Comparison of ENCODE assay signal across 18 cellular contexts in the genomic region with DNA sequence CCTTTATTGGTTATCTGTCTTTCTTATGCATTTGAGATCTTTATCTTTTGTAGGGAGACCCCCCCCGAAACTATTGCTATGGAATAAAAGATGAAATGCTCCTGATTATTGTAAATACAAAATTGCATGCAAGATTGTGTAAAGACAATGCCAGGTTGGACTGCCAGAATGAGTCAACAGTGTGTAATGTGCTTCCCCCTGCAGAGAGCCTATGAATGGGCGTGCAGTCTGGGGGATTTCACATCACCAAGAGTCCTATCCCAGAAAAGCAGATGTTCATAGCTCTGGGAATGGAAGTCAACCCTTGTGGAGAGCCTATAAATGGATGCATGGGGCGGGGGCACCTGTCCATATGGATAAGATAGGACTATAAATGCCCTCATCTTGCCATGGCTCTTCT.
A peak's percentile ranks its signal among the peaks of the same experiment; 100 is the strongest.
DNase-seq lines count a peak whose midpoint lies in the region; ATAC-seq and TF ChIP-seq lines count a peak whose summit lies in the region.
"Had no signal": no experiment of that assay in that cellular context is flagged by ENCODE, and none has a peak within 500 bp of the region (broad histone marks: within the 10 kb centered on the region; RNA-seq: fewer than 3 reads in every experiment).

No MANE protein-coding gene starts in this region.

- H3K4me2 ChIP-seq in mammary epithelial cell (ENCODE audit: insufficient read depth, low read depth, low read length), result no peak overlapping the region
- H3K4me2 ChIP-seq: SK-N-SH had no signal

- no peak overlapping the region for H3K9ac ChIP-seq in mammary epithelial cell (ENCODE audit: insufficient read depth, low read length)
- H3K9ac ChIP-seq: SK-N-SH had no signal

- H3K9me3 ChIP-seq in MG63, result peaks cover 20% of the 10 kb centered on the region
- no peaks in the 10 kb centered on the region for H3K9me3 ChIP-seq in mammary epithelial cell (replicated peaks; ENCODE audit: insufficient read depth, low read length)
- no peaks in the 10 kb centered on the region for H3K9me3 ChIP-seq in upper lobe of right lung
- H3K9me3 ChIP-seq: SK-N-SH had no signal

- dilution Hi-C loops in mammary epithelial cell (cut with HindIII; ENCODE audit: low sequenced_read_pairs), result no loop called here

- no peaks in the 10 kb centered on the region for H3K79me2 ChIP-seq in mammary epithelial cell (ENCODE audit: insufficient read depth, low read length)

- H3K9me3 Mint-ChIP-seq in Calu3 (ENCODE audit: low read depth, unreplicated experiment) (peaks cover 3% of the 10 kb centered on the region), mesothelial cell of epicardium (peaks cover 19% of the 10 kb centered on the region)

- H3K4me3 Mint-ChIP-seq in Calu3 (ENCODE audit: low read depth, unreplicated experiment), result peak overlapping the region; percentile 64
- no peak overlapping the region for H3K4me3 Mint-ChIP-seq in mesothelial cell of epicardium
- H3K4me3 Mint-ChIP-seq: B cell; CD4-positive, alpha-beta T cell; H9 had no signal

- H3K4me1 Mint-ChIP-seq in Calu3 (ENCODE audit: low read depth, unreplicated experiment) (peaks cover 61% of the 10 kb centered on the region), mesothelial cell of epicardium (no peaks in the 10 kb centered on the region)
- H3K4me1 Mint-ChIP-seq: B cell had no signal

- no peaks in the 10 kb centered on the region for H4K20me1 ChIP-seq in mammary epithelial cell (ENCODE audit: insufficient read depth, low read length)

- H3K27ac Mint-ChIP-seq in Calu3 (ENCODE audit: unreplicated experiment) (peak overlapping the region; percentile 96), mesothelial cell of epicardium (no peak overlapping the region)
- H3K27ac Mint-ChIP-seq: B cell; CD4-positive, alpha-beta T cell; H9 had no signal

- H2AFZ ChIP-seq in mammary epithelial cell (ENCODE audit: low read depth, low read length), result no peak overlapping the region

- peak; percentile 48 for DNase-seq in Calu3
- DNase-seq in MG63, result peak; percentile 71
- peak; percentile 3 for DNase-seq in mammary epithelial cell
- peak; percentile 17 for DNase-seq in glomerular visceral epithelial cell (ENCODE audit: extremely low spot score)
- DNase-seq in upper lobe of right lung, result no peak
- no peak for DNase-seq in mesothelial cell of epicardium (ENCODE audit: low spot score in 2 of 2, unreplicated experiment in 2 of 2)
- DNase-seq in cardiac septum (ENCODE audit: low spot score), result no peak
- DNase-seq: CD4-positive, alpha-beta T cell; H9; Kasumi-1; NCI-H1417; NCI-H1930; NCI-H524 treated with DMSO at 0.1 percent for 48 hours; SK-N-SH had no signal

- H3K27ac ChIP-seq in mammary epithelial cell (ENCODE audit: insufficient read depth, low read depth, low read length) (no peak overlapping the region), upper lobe of right lung (no peak overlapping the region)

- peaks cover 26% of the 10 kb centered on the region for H3K36me3 Mint-ChIP-seq in Calu3 (ENCODE audit: insufficient read depth, unreplicated experiment)
- no peaks in the 10 kb centered on the region for H3K36me3 Mint-ChIP-seq in mesothelial cell of epicardium

- H3K27me3 Mint-ChIP-seq in Calu3 (ENCODE audit: unreplicated experiment), result no peaks in the 10 kb centered on the region
- no peaks in the 10 kb centered on the region for H3K27me3 Mint-ChIP-seq in mesothelial cell of epicardium (ENCODE audit: low read depth)
- H3K27me3 Mint-ChIP-seq: B cell; CD4-positive, alpha-beta T cell had no signal

- no peak overlapping the region for H3K4me3 ChIP-seq in MG63
- no peak overlapping the region for H3K4me3 ChIP-seq in mammary epithelial cell (replicated peaks in 1 of 3; ENCODE audit: insufficient read depth in 1 of 3, low read depth in 2 of 3, low read length in 3 of 3)
- no peak overlapping the region for H3K4me3 ChIP-seq in upper lobe of right lung

- intact Hi-C loops in Calu3 (cut with micrococcal nuclease; ENCODE audit: unreplicated experiment) (loop anchor here (5.0 kb wide), 1 partner anchor 125 kb away; no protein-coding TSS in a partner anchor), mammary epithelial cell (cut with micrococcal nuclease) (no loop called here), upper lobe of right lung (cut with DNase I) (no loop called here), cardiac septum (cut with DNase I) (no loop called here)

- H3K36me3 ChIP-seq in MG63, result no peaks in the 10 kb centered on the region
- no peaks in the 10 kb centered on the region for H3K36me3 ChIP-seq in mammary epithelial cell (ENCODE audit: insufficient read depth, low read length)
- no peaks in the 10 kb centered on the region for H3K36me3 ChIP-seq in upper lobe of right lung

- ATAC-seq in upper lobe of right lung, result no peak
- ATAC-seq in GM19324 (IDR thresholded peaks at IDR 0.05; ENCODE audit: low FRiP score, unreplicated experiment), result no peak
- ATAC-seq: Panc1, Right ventricle myocardium inferior had no signal

- WGBS in mammary epithelial cell (ENCODE audit: low coverage, missing lambda C conversion rate), result 26% methylated on average over 3 of the region's 3 CpGs

- TF ChIP-seq CTCF in Calu3 (IDR thresholded peaks at IDR 0.05; ENCODE audit: unreplicated experiment) (no peak), mammary epithelial cell (conservative IDR thresholded peaks at IDR 0.05 in 1 of 2, IDR thresholded peaks at IDR 0.05 in 1 of 2; ENCODE audit: extremely low read depth in 1 of 2, insufficient read depth in 1 of 2, low read depth in 1 of 2, low read length in 2 of 2) (no peak), upper lobe of right lung (IDR thresholded peaks at IDR 0.05) (no peak), mesothelial cell of epicardium (IDR thresholded peaks at IDR 0.05; ENCODE audit: unreplicated experiment) (no peak)

- no peaks in the 10 kb centered on the region for H3K27me3 ChIP-seq in MG63
- no peaks in the 10 kb centered on the region for H3K27me3 ChIP-seq in mammary epithelial cell (ENCODE audit: insufficient read depth, low read length)
- no peaks in the 10 kb centered on the region for H3K27me3 ChIP-seq in upper lobe of right lung

- in situ Hi-C loops in mammary epithelial cell (cut with MboI; ENCODE audit: low sequenced_read_pairs in 2 of 2), result no loop called here

- BruUV-seq in Calu3 (replicated peaks; lab: Mats Ljungman, UMichigan) (no TSS peak), mammary epithelial cell (replicated peaks; lab: Mats Ljungman, UMichigan) (no TSS peak)

- CTCF ChIA-PET in Calu3 (lab: Charles Lee), result no interaction called here
- CTCF ChIA-PET in mammary epithelial cell (lab: Charles Lee; ENCODE audit: low non-redundant PET), result no interaction called here

- no peaks in the 10 kb centered on the region for H3K4me1 ChIP-seq in mammary epithelial cell (ENCODE audit: insufficient read depth, low read length)
- no peaks in the 10 kb centered on the region for H3K4me1 ChIP-seq in upper lobe of right lung

Comparison
In these comparisons a context has a peak if more than half of its experiments do, and no peak if none do; other contexts are left out.
1. DNase-seq: peak in Calu3 (single experiment), MG63 (single experiment), mammary epithelial cell (single experiment) and glomerular visceral epithelial cell (single experiment); none in upper lobe of right lung (single experiment), mesothelial cell of epicardium (0 of 2) and cardiac septum (single experiment).